ENCODE assay signal across 16 cellular contexts in genomic region chr12:14915736-14916135, GRCh38. TPM values are rescaled to one million over a fixed set of nuclear protein-coding genes. Genes with fewer than 3 reads are reported as not detected.
A peak's percentile ranks its signal among the peaks of the same experiment; 100 is the strongest.
DNase-seq lines count a peak whose midpoint lies in the region; ATAC-seq and TF ChIP-seq lines count a peak whose summit lies in the region.
"Had no signal": no experiment of that assay in that cellular context is flagged by ENCODE, and none has a peak within 500 bp of the region (broad histone marks: within the 10 kb centered on the region; RNA-seq: fewer than 3 reads in every experiment).

No MANE protein-coding gene starts in this region.

- no peak overlapping the region for H3K27ac ChIP-seq in CD8-positive, alpha-beta T cell (ENCODE audit: low read depth, low read length)
- peak overlapping the region; percentile 11 to 24 (median 21) for H3K27ac ChIP-seq in thyroid gland
- no peak overlapping the region for H3K27ac ChIP-seq in psoas muscle
- H3K27ac ChIP-seq: 22Rv1, BLaER1, GM23248 had no signal

- ATAC-seq in CD8-positive, alpha-beta T cell, result no peak
- no peak for ATAC-seq in psoas muscle
- ATAC-seq in GM18511 (IDR thresholded peaks at IDR 0.05; ENCODE audit: unreplicated experiment), result no peak

- no peaks in the 10 kb centered on the region for H3K9me3 ChIP-seq in CD8-positive, alpha-beta T cell (ENCODE audit: low read length)
- H3K9me3 ChIP-seq in thyroid gland, result no peaks in the 10 kb centered on the region
- no peaks in the 10 kb centered on the region for H3K9me3 ChIP-seq in psoas muscle
- H3K9me3 ChIP-seq: BLaER1 had no signal

- no peak overlapping the region for H3K4me3 Mint-ChIP-seq in CD8-positive, alpha-beta T cell
- H3K4me3 Mint-ChIP-seq in endothelial cell (ENCODE audit: unreplicated experiment), result no peak overlapping the region
- H3K4me3 Mint-ChIP-seq: H9 had no signal

- POLR2A ChIA-PET in CD8-positive, alpha-beta T cell (lab: Charles Lee), result no interaction called here

- H3K36me3 Mint-ChIP-seq in CD8-positive, alpha-beta T cell, result peaks cover 94% of the 10 kb centered on the region
- H3K36me3 Mint-ChIP-seq in endothelial cell (ENCODE audit: low read depth, unreplicated experiment), result no peaks in the 10 kb centered on the region

- CTCF ChIA-PET in CD8-positive, alpha-beta T cell (lab: Charles Lee), result interaction anchor here (1.4 kb wide), 1 partner anchor 70 kb away, joined by 4 read pairs; no protein-coding TSS in a partner anchor

- TF ChIP-seq POLR2A in thyroid gland (IDR thresholded peaks at IDR 0.05), result no peak

- no peak overlapping the region for H3K4me3 ChIP-seq in CD8-positive, alpha-beta T cell (ENCODE audit: low read depth, low read length)
- H3K4me3 ChIP-seq in thyroid gland (replicated peaks in 1 of 3) (no peak overlapping the region), psoas muscle (no peak overlapping the region)
- H3K4me3 ChIP-seq: BLaER1, GM23248 had no signal

- peaks cover 44% of the 10 kb centered on the region for H3K36me3 ChIP-seq in CD8-positive, alpha-beta T cell (ENCODE audit: insufficient read depth, low read length)
- H3K36me3 ChIP-seq in thyroid gland, result no peaks in the 10 kb centered on the region
- no peaks in the 10 kb centered on the region for H3K36me3 ChIP-seq in psoas muscle (ENCODE audit: insufficient read depth in 1 of 2, low read depth in 1 of 2)

- peak overlapping the region; percentile 18 for H3K27ac Mint-ChIP-seq in CD8-positive, alpha-beta T cell
- H3K27ac Mint-ChIP-seq in endothelial cell (ENCODE audit: unreplicated experiment), result peak overlapping the region; percentile 5
- H3K27ac Mint-ChIP-seq: H9 had no signal

- no peaks in the 10 kb centered on the region for H3K9me3 Mint-ChIP-seq in CD8-positive, alpha-beta T cell
- no peaks in the 10 kb centered on the region for H3K9me3 Mint-ChIP-seq in endothelial cell (ENCODE audit: unreplicated experiment)
- H3K9me3 Mint-ChIP-seq: H9 had no signal

- H3K27me3 ChIP-seq in CD8-positive, alpha-beta T cell (ENCODE audit: insufficient read depth, low read length), result no peaks in the 10 kb centered on the region
- no peaks in the 10 kb centered on the region for H3K27me3 ChIP-seq in thyroid gland
- no peaks in the 10 kb centered on the region for H3K27me3 ChIP-seq in psoas muscle (ENCODE audit: insufficient read depth in 3 of 3, low read length in 2 of 3)
- H3K27me3 ChIP-seq: BLaER1 had no signal

- DNase-seq in NCI-H2107 treated with DMSO at 0.1 percent for 48 hours (lab: John Stamatoyannopoulos, UW; ENCODE audit: unreplicated experiment) (peak; percentile 53), NCI-H2107 (lab: John Stamatoyannopoulos, UW) (no peak), endothelial cell (ENCODE audit: low spot score) (no peak), thyroid gland (no peak), psoas muscle (no peak)
- DNase-seq in CD8-positive, alpha-beta T cell, result no peak
- DNase-seq: DMS53, GM23248, H9, IMR-90 had no signal

- TF ChIP-seq CTCF in CD8-positive, alpha-beta T cell (IDR thresholded peaks at IDR 0.05), result no peak
- no peak for TF ChIP-seq CTCF in endothelial cell (IDR thresholded peaks at IDR 0.05; ENCODE audit: unreplicated experiment)
- no peak for TF ChIP-seq CTCF in thyroid gland (IDR thresholded peaks at IDR 0.05)
- TF ChIP-seq CTCF in psoas muscle (IDR thresholded peaks at IDR 0.05), result no peak

- peaks cover 13% of the 10 kb centered on the region for H3K4me1 ChIP-seq in CD8-positive, alpha-beta T cell (ENCODE audit: insufficient read depth, low read length)
- H3K4me1 ChIP-seq in thyroid gland (peaks cover 3 to 28% of the 10 kb centered on the region in 2 donors), psoas muscle (no peaks in the 10 kb centered on the region)

- peaks cover 26% of the 10 kb centered on the region for H3K4me1 Mint-ChIP-seq in CD8-positive, alpha-beta T cell (ENCODE audit: low read depth)
- peaks cover 6% of the 10 kb centered on the region for H3K4me1 Mint-ChIP-seq in endothelial cell (ENCODE audit: unreplicated experiment)
- H3K4me1 Mint-ChIP-seq: H9 had no signal

- intact Hi-C loops in CD8-positive, alpha-beta T cell (cut with DNase I, micrococcal nuclease), result no loop called here
- intact Hi-C loops in thyroid gland (cut with DNase I), result no loop called here
- intact Hi-C loops in psoas muscle (cut with DNase I), result no loop called here

- H3K27me3 Mint-ChIP-seq in CD8-positive, alpha-beta T cell (ENCODE audit: low read depth), result no peaks in the 10 kb centered on the region
- H3K27me3 Mint-ChIP-seq in endothelial cell (ENCODE audit: unreplicated experiment), result peaks cover 2% of the 10 kb centered on the region

- 77 to 78% methylated on average over 2 of the region's 2 CpGs for WGBS in thyroid gland, 2 donors
- 34 to 38% (median 37%) methylated on average over 2 of the region's 2 CpGs for WGBS in psoas muscle, 3 donors

RNA-seq across cellular contexts. Expression of gene ERP27, which starts 22.6 kb away (rescaled TPM):
- 10 to 100 TPM in 1 of 2 experiments, 1 to 10 TPM in 1; 9.5 to 11.1 TPM for total RNA-seq in CD8-positive, alpha-beta T cell
- total RNA-seq in endothelial cell (ENCODE audit: unreplicated experiment), result 0.46 TPM
- 10 to 100 TPM in 1 of 4 donors, 1 to 10 TPM in 1, under 1 TPM in 1, not detected in 1; 0.88 to 24.3 (median 5.0) TPM for total RNA-seq in thyroid gland
- total RNA-seq in psoas muscle, result under 1 TPM in 3 of 4 donors, not detected in 1; 0.17 to 0.42 (median 0.24) TPM
- under 1 TPM; 0.05 to 0.09 (median 0.08) TPM for polyA plus RNA-seq in psoas muscle
- total RNA-seq: A673, Daoy, GM23248, H9, IMR-90 had no signal
- polyA plus RNA-seq: GM23248, IMR-90 had no signal

RNA-seq across cellular contexts. Expression of gene MGP, which starts 30.1 kb away (rescaled TPM):
- total RNA-seq in CD8-positive, alpha-beta T cell, result under 1 TPM; 0.38 to 0.42 TPM
- total RNA-seq in endothelial cell (ENCODE audit: unreplicated experiment), result 0.26 TPM
- total RNA-seq in thyroid gland, result 1,000 to 10,000 TPM in 1 of 4 donors, 100 to 1,000 TPM in 3; 319 to 1,014 (median 397) TPM
- 100 to 1,000 TPM in 1 of 4 donors, 10 to 100 TPM in 3; 60.2 to 159 (median 82.0) TPM for total RNA-seq in psoas muscle
- polyA plus RNA-seq in psoas muscle, result 10 to 100 TPM; 57.3 to 83.5 (median 57.5) TPM
- total RNA-seq: A673, H9 had no signal

RNA-seq across cellular contexts. Expression of gene ARHGDIB, which starts 45.7 kb away (rescaled TPM):
- total RNA-seq in CD8-positive, alpha-beta T cell, result 100 to 1,000 TPM; 769 to 790 TPM
- total RNA-seq in endothelial cell (ENCODE audit: unreplicated experiment) (217 TPM), thyroid gland (100 to 1,000 TPM in 1 of 4 donors, 10 to 100 TPM in 3; 54.4 to 107 (median 65.9) TPM), psoas muscle (10 to 100 TPM; 27.1 to 41.4 (median 29.9) TPM)
- polyA plus RNA-seq in psoas muscle, result 10 to 100 TPM; 23.9 to 44.0 (median 39.4) TPM

RNA-seq across cellular contexts. Expression of gene PDE6H, which starts 57.1 kb away (rescaled TPM):
- not detected for total RNA-seq in CD8-positive, alpha-beta T cell
- total RNA-seq in endothelial cell (ENCODE audit: unreplicated experiment), result not detected
- not detected for total RNA-seq in thyroid gland
- not detected for total RNA-seq in psoas muscle
- not detected for polyA plus RNA-seq in psoas muscle
- total RNA-seq: A673, Daoy, GM23248, H9, HT-29, IMR-90 had no signal
- polyA plus RNA-seq: GM23248, IMR-90 had no signal

Comparison
In these comparisons a context has a peak if more than half of its experiments do, and no peak if none do; other contexts are left out.
1. H3K27ac ChIP-seq: peak in thyroid gland (3 of 3); none in CD8-positive, alpha-beta T cell (single experiment) and psoas muscle (single experiment).
2. RNA of gene MGP, which starts 30.1 kb away (total RNA-seq): 319 to 1,014 TPM in thyroid gland and 60.2 to 159 TPM in psoas muscle; 0.38 to 0.42 TPM in CD8-positive, alpha-beta T cell and 0.26 TPM in endothelial cell (single experiment); every median in the first group is over 10 times any median in the second.